10 cellular contexts compared by ENCODE assay signal in the genomic region with DNA sequence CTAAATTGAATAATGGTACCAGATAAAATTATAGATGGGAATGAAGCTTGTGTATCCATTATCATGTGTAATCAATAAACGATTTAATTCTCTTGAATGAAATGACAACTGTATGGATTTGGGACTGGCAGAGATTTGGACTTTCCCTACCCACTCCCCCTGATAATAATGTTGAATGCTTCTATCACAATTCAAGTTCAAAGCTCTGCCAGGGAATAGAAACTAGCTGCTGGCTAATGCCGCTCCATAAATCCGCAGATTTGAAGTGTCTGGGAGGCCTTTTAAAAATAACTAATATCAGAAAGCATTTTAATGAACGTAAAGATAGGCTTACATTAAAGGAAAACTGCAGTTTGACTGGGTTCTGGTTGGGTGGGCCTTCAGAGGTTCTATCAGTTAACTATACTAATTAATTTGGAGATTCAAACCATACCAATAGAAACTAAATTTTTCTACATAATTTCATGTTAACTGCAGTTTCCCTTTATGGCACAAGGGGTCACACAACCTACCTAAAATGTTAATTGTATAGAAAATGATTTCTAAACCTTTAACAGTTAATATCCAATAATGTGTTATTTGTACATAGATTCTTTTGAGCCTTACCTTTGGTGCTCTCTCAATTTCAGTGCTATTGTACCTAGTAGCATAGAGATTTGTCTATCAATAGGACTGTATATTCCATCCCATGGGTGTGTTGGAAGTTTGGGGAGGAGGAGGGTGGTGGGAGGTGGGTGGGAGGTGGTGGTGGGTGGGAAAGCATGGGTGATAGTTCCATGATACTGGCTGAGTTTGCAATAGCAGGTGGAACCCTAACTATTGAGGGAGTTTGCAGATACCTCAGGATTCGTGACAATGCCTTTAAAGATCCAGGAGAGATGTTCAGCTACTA. TPM values are rescaled to one million over a fixed set of nuclear protein-coding genes. Genes with fewer than 3 reads are reported as not detected.
A peak's percentile ranks its signal among the peaks of the same experiment; 100 is the strongest.
DNase-seq lines count a peak whose midpoint lies in the region; ATAC-seq and TF ChIP-seq lines count a peak whose summit lies in the region.
"Had no signal": no experiment of that assay in that cellular context is flagged by ENCODE, and none has a peak within 500 bp of the region (broad histone marks: within the 10 kb centered on the region; RNA-seq: fewer than 3 reads in every experiment).

No MANE protein-coding gene starts in this region.

- H3K27ac Mint-ChIP-seq in activated B cell treated with CpG ODN at 0.5 μM for 24 hours = no peak overlapping the region

- peaks cover 73% of the 10 kb centered on the region for H3K4me1 Mint-ChIP-seq in activated B cell treated with CpG ODN at 0.5 μM for 24 hours

- 34 to 45% methylated on average over 5 of the region's 5 CpGs for WGBS in heart right ventricle, 2 donors
- 55% methylated on average over 5 of the region's 5 CpGs for WGBS in urinary bladder

- no peaks in the 10 kb centered on the region for H3K27me3 Mint-ChIP-seq in activated B cell treated with CpG ODN at 0.5 μM for 24 hours

- CTCF ChIA-PET in activated B cell treated with CpG ODN at 0.5 μM for 24 hours (lab: Charles Lee) = interaction anchor here (1.0 to 1.9 kb wide), 4 partner anchors 39 to 114 kb away, joined by 3 to 8 read pairs (median 4); a partner anchor contains a TSS

- ATAC-seq in heart right ventricle (no peak), Right ventricle myocardium superior (ENCODE audit: poor library complexity) (no peak), activated B cell treated with CpG ODN at 0.5 μM for 24 hours (ENCODE audit: low read depth) (no peak), HG02981 (IDR thresholded peaks at IDR 0.05; ENCODE audit: unreplicated experiment) (no peak)

- peak overlapping the region in 2 of 10 donors; percentile 11 to 37 for H3K27ac ChIP-seq in heart right ventricle
- H3K27ac ChIP-seq in iPS-18a (ENCODE audit: low read length) = no peak overlapping the region
- peak overlapping the region; percentile 10 for H3K27ac ChIP-seq in urinary bladder (ENCODE audit: low read depth)

- H3K9ac ChIP-seq in iPS-18a (ENCODE audit: low read length) = no peak overlapping the region

- H3K4me1 ChIP-seq in heart right ventricle (peaks cover 18 to 79% (median 59%) of the 10 kb centered on the region in 9 donors), iPS-18a (ENCODE audit: control insufficient read depth, low read depth, low read length) (peaks cover 8% of the 10 kb centered on the region), urinary bladder (ENCODE audit: insufficient read depth) (no peaks in the 10 kb centered on the region)

- no peaks in the 10 kb centered on the region for H3K9me3 Mint-ChIP-seq in activated B cell treated with CpG ODN at 0.5 μM for 24 hours

- peak overlapping the region in 2 of 10 donors; percentile 5 to 14 for H3K4me3 ChIP-seq in heart right ventricle
- peak overlapping the region; percentile 15 for H3K4me3 ChIP-seq in iPS-18a (ENCODE audit: low read length)
- H3K4me3 ChIP-seq in urinary bladder (ENCODE audit: low read depth, low read length) = no peak overlapping the region

- POLR2A ChIA-PET in activated B cell treated with CpG ODN at 0.5 μM for 24 hours (lab: Charles Lee) = interaction anchor here (1.2 to 2.6 kb wide), 4 partner anchors 12 to 40 kb away, joined by 4 to 13 read pairs (median 6); a partner anchor contains a TSS

- TF ChIP-seq CTCF in heart right ventricle (IDR thresholded peaks at IDR 0.05) = peak in 7 of 9 donors; percentile 10 to 35 (median 21)
- TF ChIP-seq CTCF in activated B cell treated with CpG ODN at 0.5 μM for 24 hours (IDR thresholded peaks at IDR 0.05) = no peak

- H3K4me3 Mint-ChIP-seq in activated B cell treated with CpG ODN at 0.5 μM for 24 hours = peak overlapping the region; percentile 7

- peaks cover 9% of the 10 kb centered on the region for H3K36me3 Mint-ChIP-seq in activated B cell treated with CpG ODN at 0.5 μM for 24 hours (ENCODE audit: low read depth)

- H3K36me3 ChIP-seq in heart right ventricle (peaks cover 0 to 86% (median 53%) of the 10 kb centered on the region in 9 donors), iPS-18a (ENCODE audit: control insufficient read depth, low read depth, low read length) (peaks cover 68% of the 10 kb centered on the region), urinary bladder (ENCODE audit: insufficient read depth) (peaks cover 3% of the 10 kb centered on the region)

- intact Hi-C loops in heart right ventricle (cut with DNase I) (loop anchor here in 2 of 10 donors (5.0 to 10.0 kb wide), 3 partner anchors 33 to 79 kb away; a partner anchor contains a TSS), Right ventricle myocardium superior (cut with DNase I) (no loop called here), activated B cell treated with CpG ODN at 0.5 μM for 24 hours (cut with micrococcal nuclease) (loop anchor here (2.0 kb wide), 1 partner anchor 17 kb away; no protein-coding TSS in a partner anchor)

- no peaks in the 10 kb centered on the region for H3K27me3 ChIP-seq in heart right ventricle
- H3K27me3 ChIP-seq in iPS-18a (ENCODE audit: control insufficient read depth, insufficient read depth, low read length) = no peaks in the 10 kb centered on the region

- DNase-seq in heart right ventricle (no peak), Right ventricle myocardium superior (no peak), activated B cell treated with CpG ODN at 0.5 μM for 24 hours (no peak), H4 (ENCODE audit: low spot score) (no peak)
- no peak for DNase-seq in central memory CD4-positive, alpha-beta T cell
- DNase-seq: NCI-H1930; stimulated activated CD4-positive, alpha-beta T cell treated with anti-CD3 and anti-CD28 coated beads, Interleukin-4, amount 100 ng/mL, for 4 hours had no signal

- H3K9me3 ChIP-seq in heart right ventricle (no peaks in the 10 kb centered on the region), iPS-18a (ENCODE audit: control insufficient read depth, low read depth, low read length) (no peaks in the 10 kb centered on the region)

RNA-seq across cellular contexts. Expression of a gene that starts 4.9 kb away (rescaled TPM):
- total RNA-seq in heart right ventricle = 100 to 1,000 TPM; 419 to 538 (median 462) TPM
- 100 to 1,000 TPM; 353 to 641 TPM for polyA plus RNA-seq in heart right ventricle
- 389 TPM for total RNA-seq in Right ventricle myocardium superior
- 1,995 and 2,126 TPM in 2 replicates for total RNA-seq in activated B cell treated with CpG ODN at 0.5 μM for 24 hours
- 375 TPM for total RNA-seq in urinary bladder
- 1,101 TPM for polyA plus RNA-seq in urinary bladder
- total RNA-seq in H4 (2014; rRNA removed; shearing (Covaris generic)) = 443 and 634 TPM in 2 replicates

RNA-seq across cellular contexts. Expression of a gene that starts 5.5 kb away (rescaled TPM):
- total RNA-seq in heart right ventricle (10 to 100 TPM; 44.4 to 53.5 (median 49.7) TPM), Right ventricle myocardium superior (41.0 TPM), activated B cell treated with CpG ODN at 0.5 μM for 24 hours (77.3 TPM in 2 replicates), urinary bladder (83.2 TPM)
- polyA plus RNA-seq in heart right ventricle (10 to 100 TPM; 13.4 to 19.2 TPM), urinary bladder (8.9 TPM)
- total RNA-seq in H4 (2014; rRNA removed; shearing (Covaris generic)) = 32.1 and 45.4 TPM in 2 replicates

RNA-seq across cellular contexts. Expression of a gene that starts 15.4 kb away (rescaled TPM):
- 1 to 10 TPM in 1 of 10 donors, under 1 TPM in 8, not detected in 1; 0.17 to 1.4 (median 0.50) TPM for total RNA-seq in heart right ventricle
- polyA plus RNA-seq in heart right ventricle = under 1 TPM in 1 of 2 donors, not detected in 1; 0.28 TPM
- total RNA-seq in Right ventricle myocardium superior = 0.40 TPM
- not detected in 2 replicates for total RNA-seq in activated B cell treated with CpG ODN at 0.5 μM for 24 hours
- total RNA-seq in urinary bladder = 0.63 TPM
- polyA plus RNA-seq in urinary bladder = 0.34 TPM
- total RNA-seq in H4 (2014; rRNA removed; shearing (Covaris generic)) = 0.89 and 1.2 TPM in 2 replicates

RNA-seq across cellular contexts. Expression of a gene that starts 39.5 kb away (rescaled TPM):
- total RNA-seq in heart right ventricle = 100 to 1,000 TPM; 111 to 143 (median 131) TPM
- polyA plus RNA-seq in heart right ventricle = 100 to 1,000 TPM in 1 of 2 donors, 10 to 100 TPM in 1; 64.0 to 152 TPM
- total RNA-seq in Right ventricle myocardium superior = 116 TPM
- total RNA-seq in activated B cell treated with CpG ODN at 0.5 μM for 24 hours = 120 and 124 TPM in 2 replicates
- total RNA-seq in urinary bladder = 113 TPM
- 86.3 TPM for polyA plus RNA-seq in urinary bladder
- 155 and 212 TPM in 2 replicates for total RNA-seq in H4 (2014; rRNA removed; shearing (Covaris generic))
